1 cellular context compared by ENCODE assay signal in the genomic region with DNA sequence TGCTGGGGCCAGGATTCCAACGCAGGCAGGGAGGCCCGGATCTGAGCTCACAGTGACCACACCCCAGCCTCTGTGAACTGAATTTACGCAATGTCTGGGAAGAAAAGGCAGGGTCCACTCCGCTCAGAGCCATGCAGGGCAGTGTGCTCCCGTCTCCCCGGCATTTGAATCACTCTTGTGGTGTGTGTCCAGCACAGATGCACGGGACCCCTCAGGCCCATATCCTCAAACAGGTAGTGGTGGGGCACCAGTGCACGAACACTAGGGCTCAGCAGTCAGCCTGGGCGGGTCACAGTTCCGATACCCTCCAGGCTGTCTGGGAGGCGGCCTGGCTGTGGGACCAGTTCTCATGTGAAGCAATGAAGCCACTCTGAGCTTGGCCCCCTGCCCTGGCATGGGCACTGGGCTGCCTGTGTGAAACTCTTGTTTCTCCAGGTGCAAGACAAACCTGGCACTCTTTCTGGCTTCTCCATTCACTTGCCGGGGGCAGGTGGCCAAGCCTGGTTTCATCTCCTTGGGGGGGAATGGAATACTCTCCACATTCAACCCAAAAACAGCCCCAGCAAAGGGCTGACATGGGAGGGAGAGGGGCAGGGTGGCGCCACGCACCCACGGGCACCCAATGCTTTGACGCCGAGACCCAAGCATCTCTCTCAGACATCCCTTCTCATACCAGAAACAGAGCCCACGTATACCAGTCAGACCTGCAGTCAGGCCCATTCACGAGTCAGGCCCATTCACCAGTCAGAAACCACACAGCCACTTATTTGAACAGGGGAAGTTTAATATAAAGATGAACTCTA.
TF ChIP-seq lines count a peak whose summit lies in the region.

No MANE protein-coding gene starts in this region.

TF ChIP-seq in HepG2, 621 proteins besides CTCF, POLR2A, EP300 and RAD21 (continued from another document and continues in another):
- TF ChIP-seq, protein P1, sequence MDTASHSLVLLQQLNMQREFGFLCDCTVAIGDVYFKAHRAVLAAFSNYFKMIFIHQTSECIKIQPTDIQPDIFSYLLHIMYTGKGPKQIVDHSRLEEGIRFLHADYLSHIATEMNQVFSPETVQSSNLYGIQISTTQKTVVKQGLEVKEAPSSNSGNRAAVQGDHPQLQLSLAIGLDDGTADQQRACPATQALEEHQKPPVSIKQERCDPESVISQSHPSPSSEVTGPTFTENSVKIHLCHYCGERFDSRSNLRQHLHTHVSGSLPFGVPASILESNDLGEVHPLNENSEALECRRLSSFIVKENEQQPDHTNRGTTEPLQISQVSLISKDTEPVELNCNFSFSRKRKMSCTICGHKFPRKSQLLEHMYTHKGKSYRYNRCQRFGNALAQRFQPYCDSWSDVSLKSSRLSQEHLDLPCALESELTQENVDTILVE (CRISPR knock-in tag; IDR thresholded peaks at IDR 0.05) = no peak
- TF ChIP-seq, protein P2, sequence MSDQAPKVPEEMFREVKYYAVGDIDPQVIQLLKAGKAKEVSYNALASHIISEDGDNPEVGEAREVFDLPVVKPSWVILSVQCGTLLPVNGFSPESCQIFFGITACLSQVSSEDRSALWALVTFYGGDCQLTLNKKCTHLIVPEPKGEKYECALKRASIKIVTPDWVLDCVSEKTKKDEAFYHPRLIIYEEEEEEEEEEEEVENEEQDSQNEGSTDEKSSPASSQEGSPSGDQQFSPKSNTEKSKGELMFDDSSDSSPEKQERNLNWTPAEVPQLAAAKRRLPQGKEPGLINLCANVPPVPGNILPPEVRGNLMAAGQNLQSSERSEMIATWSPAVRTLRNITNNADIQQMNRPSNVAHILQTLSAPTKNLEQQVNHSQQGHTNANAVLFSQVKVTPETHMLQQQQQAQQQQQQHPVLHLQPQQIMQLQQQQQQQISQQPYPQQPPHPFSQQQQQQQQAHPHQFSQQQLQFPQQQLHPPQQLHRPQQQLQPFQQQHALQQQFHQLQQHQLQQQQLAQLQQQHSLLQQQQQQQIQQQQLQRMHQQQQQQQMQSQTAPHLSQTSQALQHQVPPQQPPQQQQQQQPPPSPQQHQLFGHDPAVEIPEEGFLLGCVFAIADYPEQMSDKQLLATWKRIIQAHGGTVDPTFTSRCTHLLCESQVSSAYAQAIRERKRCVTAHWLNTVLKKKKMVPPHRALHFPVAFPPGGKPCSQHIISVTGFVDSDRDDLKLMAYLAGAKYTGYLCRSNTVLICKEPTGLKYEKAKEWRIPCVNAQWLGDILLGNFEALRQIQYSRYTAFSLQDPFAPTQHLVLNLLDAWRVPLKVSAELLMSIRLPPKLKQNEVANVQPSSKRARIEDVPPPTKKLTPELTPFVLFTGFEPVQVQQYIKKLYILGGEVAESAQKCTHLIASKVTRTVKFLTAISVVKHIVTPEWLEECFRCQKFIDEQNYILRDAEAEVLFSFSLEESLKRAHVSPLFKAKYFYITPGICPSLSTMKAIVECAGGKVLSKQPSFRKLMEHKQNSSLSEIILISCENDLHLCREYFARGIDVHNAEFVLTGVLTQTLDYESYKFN (CRISPR knock-in tag; conservative IDR thresholded peaks at IDR 0.05) = peak; percentile 62; the same call in 1 of the 2 replicates
- TF ChIP-seq ARID2 (CRISPR knock-in tag; IDR thresholded peaks at IDR 0.05; ENCODE audit: borderline replicate concordance) (no peak), TBX3 (IDR thresholded peaks at IDR 0.05; ENCODE audit: borderline replicate concordance) (no peak), HNRNPK (IDR thresholded peaks at IDR 0.05; ENCODE audit: low read depth, low read length, poor library complexity, severe bottlenecking) (no peak), NR2C2 (CRISPR knock-in tag; IDR thresholded peaks at IDR 0.05; ENCODE audit: borderline replicate concordance) (no peak), ZNF510 (CRISPR knock-in tag; IDR thresholded peaks at IDR 0.05; ENCODE audit: low read depth) (no peak), ZNF75D (CRISPR knock-in tag; IDR thresholded peaks at IDR 0.05; ENCODE audit: borderline replicate concordance) (no peak), THAP11 (CRISPR knock-in tag; IDR thresholded peaks at IDR 0.05) (0 out of 2 replicates have a peak, but pooled peaks have one; percentile 26), ZNF883 (CRISPR knock-in tag; IDR thresholded peaks at IDR 0.05; ENCODE audit: not compliant biosample characterization) (no peak), RARG (CRISPR knock-in tag; IDR thresholded peaks at IDR 0.05; ENCODE audit: low read depth) (no peak), MBD4 (IDR thresholded peaks at IDR 0.05; ENCODE audit: borderline replicate concordance, low read length) (no peak), ZIK1 (CRISPR knock-in tag; IDR thresholded peaks at IDR 0.05; ENCODE audit: borderline replicate concordance, low read depth) (no peak), ZNF530 (CRISPR knock-in tag; IDR thresholded peaks at IDR 0.05; ENCODE audit: low read depth) (no peak), SALL2 (CRISPR knock-in tag; IDR thresholded peaks at IDR 0.05) (no peak), ZBTB1 (CRISPR knock-in tag; IDR thresholded peaks at IDR 0.05; ENCODE audit: borderline replicate concordance) (no peak), KLF9 (CRISPR knock-in tag; IDR thresholded peaks at IDR 0.05; ENCODE audit: low read depth) (no peak), ZNF30 (CRISPR knock-in tag; IDR thresholded peaks at IDR 0.05) (no peak), POGZ (CRISPR knock-in tag; IDR thresholded peaks at IDR 0.05) (no peak), ARHGAP35 (CRISPR knock-in tag; IDR thresholded peaks at IDR 0.05; ENCODE audit: borderline replicate concordance) (no peak), KAT8 (CRISPR knock-in tag; IDR thresholded peaks at IDR 0.05) (0 out of 2 replicates have a peak, but pooled peaks have one; percentile 35), PTBP1 (IDR thresholded peaks at IDR 0.05; ENCODE audit: low read depth, low read length, poor library complexity, severe bottlenecking) (no peak), AHR (CRISPR knock-in tag; IDR thresholded peaks at IDR 0.05) (no peak), ZNF616 (CRISPR knock-in tag; IDR thresholded peaks at IDR 0.05; ENCODE audit: low read depth) (no peak), HHEX (CRISPR knock-in tag; IDR thresholded peaks at IDR 0.05) (no peak), HMGA1 (CRISPR knock-in tag; conservative IDR thresholded peaks at IDR 0.05) (no peak), ZNF329 (CRISPR knock-in tag; IDR thresholded peaks at IDR 0.05; ENCODE audit: low read depth) (no peak), NFATC3 (CRISPR knock-in tag; IDR thresholded peaks at IDR 0.05) (no peak), HDAC6 (IDR thresholded peaks at IDR 0.05; ENCODE audit: low read depth, low read length) (no peak), RFXAP (CRISPR knock-in tag; IDR thresholded peaks at IDR 0.05; ENCODE audit: borderline replicate concordance) (no peak; the same call in 1 of the 2 replicates), HOMEZ (CRISPR knock-in tag; IDR thresholded peaks at IDR 0.05; ENCODE audit: low read depth) (peak; percentile 53; the same call in 1 of the 2 replicates), PRDM4 (CRISPR knock-in tag; IDR thresholded peaks at IDR 0.05; ENCODE audit: borderline replicate concordance) (no peak), ZNF597 (CRISPR knock-in tag; IDR thresholded peaks at IDR 0.05) (no peak), NFKBIZ (CRISPR knock-in tag; IDR thresholded peaks at IDR 0.05) (no peak), ZNF773 (CRISPR knock-in tag; IDR thresholded peaks at IDR 0.05; ENCODE audit: borderline replicate concordance) (no peak), ZNF205 (CRISPR knock-in tag; IDR thresholded peaks at IDR 0.05) (no peak), SOX5 (CRISPR knock-in tag; IDR thresholded peaks at IDR 0.05; ENCODE audit: borderline replicate concordance) (peak; percentile 31; the same call in 1 of the 2 replicates), ZNF605 (CRISPR knock-in tag; IDR thresholded peaks at IDR 0.05) (0 out of 2 replicates have a peak, but pooled peaks have one; percentile 40), BCL6 (CRISPR knock-in tag; IDR thresholded peaks at IDR 0.05) (no peak), HNRNPH1 (optimal IDR thresholded peaks at IDR 0.05; ENCODE audit: low read depth, low read length) (no peak), ZFP36L2 (CRISPR knock-in tag; IDR thresholded peaks at IDR 0.05) (no peak), NFE2L1 (CRISPR knock-in tag; IDR thresholded peaks at IDR 0.05; ENCODE audit: borderline replicate concordance) (no peak), HNF4G (IDR thresholded peaks at IDR 0.05; ENCODE audit: borderline replicate concordance, low read depth, low read length) (0 out of 2 replicates have a peak, but pooled peaks have one; percentile 21), HNF4G (CRISPR knock-in tag; IDR thresholded peaks at IDR 0.05; ENCODE audit: borderline replicate concordance, low read depth) (peak; percentile 70; the same call in 1 of the 2 replicates), NFRKB (IDR thresholded peaks at IDR 0.05) (no peak), ZNF484 (CRISPR knock-in tag; IDR thresholded peaks at IDR 0.05; ENCODE audit: borderline replicate concordance, low read depth) (no peak), JDP2 (CRISPR knock-in tag; IDR thresholded peaks at IDR 0.05; ENCODE audit: borderline replicate concordance) (no peak), ZNF746 (CRISPR knock-in tag; IDR thresholded peaks at IDR 0.05) (no peak), CHD2 (IDR thresholded peaks at IDR 0.05; ENCODE audit: low read depth, low read length) (no peak), NCOA5 (CRISPR knock-in tag; IDR thresholded peaks at IDR 0.05) (no peak; the same call in 1 of the 2 replicates), ZBTB21 (CRISPR knock-in tag; IDR thresholded peaks at IDR 0.05) (no peak), NCOA2 (CRISPR knock-in tag; IDR thresholded peaks at IDR 0.05) (0 out of 2 replicates have a peak, but pooled peaks have one; percentile 31), AGO2 (optimal IDR thresholded peaks at IDR 0.05; ENCODE audit: low read depth, low read length) (peak; percentile 21), ZNF317 (CRISPR knock-in tag; IDR thresholded peaks at IDR 0.05) (no peak)
- TF ChIP-seq, protein P3, sequence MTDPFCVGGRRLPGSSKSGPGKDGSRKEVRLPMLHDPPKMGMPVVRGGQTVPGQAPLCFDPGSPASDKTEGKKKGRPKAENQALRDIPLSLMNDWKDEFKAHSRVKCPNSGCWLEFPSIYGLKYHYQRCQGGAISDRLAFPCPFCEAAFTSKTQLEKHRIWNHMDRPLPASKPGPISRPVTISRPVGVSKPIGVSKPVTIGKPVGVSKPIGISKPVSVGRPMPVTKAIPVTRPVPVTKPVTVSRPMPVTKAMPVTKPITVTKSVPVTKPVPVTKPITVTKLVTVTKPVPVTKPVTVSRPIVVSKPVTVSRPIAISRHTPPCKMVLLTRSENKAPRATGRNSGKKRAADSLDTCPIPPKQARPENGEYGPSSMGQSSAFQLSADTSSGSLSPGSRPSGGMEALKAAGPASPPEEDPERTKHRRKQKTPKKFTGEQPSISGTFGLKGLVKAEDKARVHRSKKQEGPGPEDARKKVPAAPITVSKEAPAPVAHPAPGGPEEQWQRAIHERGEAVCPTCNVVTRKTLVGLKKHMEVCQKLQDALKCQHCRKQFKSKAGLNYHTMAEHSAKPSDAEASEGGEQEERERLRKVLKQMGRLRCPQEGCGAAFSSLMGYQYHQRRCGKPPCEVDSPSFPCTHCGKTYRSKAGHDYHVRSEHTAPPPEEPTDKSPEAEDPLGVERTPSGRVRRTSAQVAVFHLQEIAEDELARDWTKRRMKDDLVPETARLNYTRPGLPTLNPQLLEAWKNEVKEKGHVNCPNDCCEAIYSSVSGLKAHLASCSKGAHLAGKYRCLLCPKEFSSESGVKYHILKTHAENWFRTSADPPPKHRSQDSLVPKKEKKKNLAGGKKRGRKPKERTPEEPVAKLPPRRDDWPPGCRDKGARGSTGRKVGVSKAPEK (CRISPR knock-in tag; IDR thresholded peaks at IDR 0.05; ENCODE audit: borderline replicate concordance) = no peak
- TF ChIP-seq, protein P4, sequence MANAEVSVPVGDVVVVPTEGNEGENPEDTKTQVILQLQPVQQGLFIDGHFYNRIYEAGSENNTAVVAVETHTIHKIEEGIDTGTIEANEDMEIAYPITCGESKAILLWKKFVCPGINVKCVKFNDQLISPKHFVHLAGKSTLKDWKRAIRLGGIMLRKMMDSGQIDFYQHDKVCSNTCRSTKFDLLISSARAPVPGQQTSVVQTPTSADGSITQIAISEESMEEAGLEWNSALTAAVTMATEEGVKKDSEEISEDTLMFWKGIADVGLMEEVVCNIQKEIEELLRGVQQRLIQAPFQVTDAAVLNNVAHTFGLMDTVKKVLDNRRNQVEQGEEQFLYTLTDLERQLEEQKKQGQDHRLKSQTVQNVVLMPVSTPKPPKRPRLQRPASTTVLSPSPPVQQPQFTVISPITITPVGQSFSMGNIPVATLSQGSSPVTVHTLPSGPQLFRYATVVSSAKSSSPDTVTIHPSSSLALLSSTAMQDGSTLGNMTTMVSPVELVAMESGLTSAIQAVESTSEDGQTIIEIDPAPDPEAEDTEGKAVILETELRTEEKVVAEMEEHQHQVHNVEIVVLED (CRISPR knock-in tag; IDR thresholded peaks at IDR 0.05; ENCODE audit: borderline replicate concordance) = 0 out of 2 replicates have a peak, but pooled peaks have one; percentile 18
